In the genomic region with DNA sequence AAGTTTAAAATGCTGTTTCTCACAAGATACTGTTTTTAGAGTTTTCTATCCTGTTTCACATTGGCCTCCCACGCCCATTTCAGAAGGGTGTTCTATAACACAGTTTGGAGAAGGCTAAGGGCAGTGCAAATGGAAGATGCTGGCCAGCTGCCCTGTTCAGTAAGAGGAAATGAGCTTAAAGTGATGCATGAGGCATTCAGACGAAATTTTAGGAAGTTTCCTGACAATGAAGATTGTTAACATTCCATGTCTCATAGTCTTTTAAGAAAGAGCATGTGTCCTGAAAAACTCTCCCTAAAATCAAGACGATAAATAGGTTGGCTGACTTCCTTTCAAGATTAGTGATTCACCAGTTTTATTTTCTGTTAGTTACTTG, we compare ENCODE assay signal across 10 cellular contexts.
A peak's percentile ranks its signal among the peaks of the same experiment; 100 is the strongest.
DNase-seq lines count a peak whose midpoint lies in the region; ATAC-seq lines count a peak whose summit lies in the region.
"Had no signal": no experiment of that assay in that cellular context is flagged by ENCODE, and none has a peak within 500 bp of the region (broad histone marks: within the 10 kb centered on the region; RNA-seq: fewer than 3 reads in every experiment).

No MANE protein-coding gene starts in this region.

- H3K79me2 ChIP-seq in ACC112 (ENCODE audit: control insufficient read depth, insufficient read depth, low read length, unreplicated experiment), result no peaks in the 10 kb centered on the region

- H3K27me3 ChIP-seq in ACC112 (ENCODE audit: insufficient read depth, low read length), result no peaks in the 10 kb centered on the region

- peak; percentile 54 for DNase-seq in HS-27A (ENCODE audit: low read depth)
- peak; percentile 39 for DNase-seq in astrocyte of the hippocampus (ENCODE audit: low read depth, low spot score)
- peak; percentile 24 for DNase-seq in hepatic stellate cell (ENCODE audit: low spot score)
- DNase-seq in cerebellar nuclear complex (lab: John Stamatoyannopoulos, UW), result no peak
- DNase-seq in stimulated activated CD4-positive, alpha-beta T cell treated with anti-CD3 and anti-CD28 coated beads, Interleukin-1b, Interleukin-23, amount 100 ng/mL, for 48 hours, result no peak
- DNase-seq in activated CD4-positive, CD25-positive, alpha-beta regulatory T cell treated with anti-CD3 and anti-CD28 coated beads, Interleukin-2, amount 50 U/mL, for 72 hours, result no peak
- DNase-seq: activated naive CD4-positive, alpha-beta T cell treated with anti-CD3 and anti-CD28 coated beads, Interleukin-2, amount 50 U/mL, for 16 hours had no signal

- H2AFZ ChIP-seq in ACC112 (ENCODE audit: low read length, unreplicated experiment), result peak overlapping the region; percentile 19

- no peaks in the 10 kb centered on the region for H3K36me3 ChIP-seq in ACC112 (ENCODE audit: insufficient read depth, low read length)

- ATAC-seq in HG03520 (IDR thresholded peaks at IDR 0.05; ENCODE audit: unreplicated experiment), result no peak

- peaks cover 13% of the 10 kb centered on the region for H3K4me1 ChIP-seq in ACC112 (ENCODE audit: control insufficient read depth, insufficient read depth, low read length, unreplicated experiment)

- H3K27ac ChIP-seq in ACC112 (ENCODE audit: low read depth, low read length), result peak overlapping the region; percentile 76
- H3K27ac ChIP-seq: C4-2B had no signal

- peak overlapping the region; percentile 10 for H3K4me3 ChIP-seq in ACC112 (ENCODE audit: low read depth, low read length)

Comparison
In these comparisons a context has a peak if more than half of its experiments do, and no peak if none do; other contexts are left out.
1. DNase-seq: peak in HS-27A (single experiment), astrocyte of the hippocampus (single experiment) and hepatic stellate cell (single experiment); none in cerebellar nuclear complex (0 of 2), stimulated activated CD4-positive, alpha-beta T cell treated with anti-CD3 and anti-CD28 coated beads, Interleukin-1b, Interleukin-23, amount 100 ng/mL, for 48 hours (single experiment) and activated CD4-positive, CD25-positive, alpha-beta regulatory T cell treated with anti-CD3 and anti-CD28 coated beads, Interleukin-2, amount 50 U/mL, for 72 hours (single experiment).